In the genomic region with DNA sequence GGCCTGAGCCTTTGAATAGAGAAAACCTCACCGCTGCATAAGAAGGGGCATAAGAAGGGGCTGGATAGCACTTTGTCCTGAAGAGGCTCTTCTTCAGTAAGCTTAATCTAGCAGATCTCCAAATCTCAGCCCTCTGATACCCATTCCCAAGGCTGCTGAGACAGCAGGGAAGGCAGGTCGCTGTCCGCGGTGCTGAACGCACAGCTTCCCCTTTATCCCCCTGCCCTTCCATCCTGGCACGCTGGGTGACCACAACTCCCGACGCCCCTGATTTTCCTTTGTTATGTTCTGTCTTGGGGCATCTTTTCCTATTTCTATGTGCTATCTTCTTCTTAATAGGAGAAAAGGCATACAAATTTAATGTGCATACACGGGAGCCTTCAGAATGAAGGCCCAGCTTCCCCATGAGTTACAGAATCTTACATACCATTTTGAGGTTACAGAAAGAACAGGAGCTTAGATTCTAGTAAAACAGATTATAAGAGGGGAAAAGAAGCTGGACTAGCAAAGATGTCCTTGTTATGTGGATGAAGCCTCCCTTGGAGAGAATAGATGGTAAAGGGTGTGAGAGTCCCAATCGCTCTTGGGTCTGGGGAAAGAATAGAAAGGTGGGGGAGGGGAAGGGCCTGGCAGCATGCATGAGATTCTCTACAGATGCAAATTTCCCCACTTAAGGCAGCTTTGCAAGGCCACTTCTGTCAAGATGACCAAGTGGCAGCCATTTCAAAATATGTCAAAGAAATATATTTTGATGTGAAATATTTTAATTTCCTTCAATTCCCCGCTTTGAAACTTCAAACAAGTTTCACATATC, we compare ENCODE assay signal across 8 cellular contexts. TPM values are rescaled to one million over a fixed set of nuclear protein-coding genes. Genes with fewer than 3 reads are reported as not detected.
A peak's percentile ranks its signal among the peaks of the same experiment; 100 is the strongest.
DNase-seq lines count a peak whose midpoint lies in the region; ATAC-seq and TF ChIP-seq lines count a peak whose summit lies in the region.
"Had no signal": no experiment of that assay in that cellular context is flagged by ENCODE, and none has a peak within 500 bp of the region (broad histone marks: within the 10 kb centered on the region; RNA-seq: fewer than 3 reads in every experiment).

No MANE protein-coding gene starts in this region.

- no peak for TF ChIP-seq POLR2A in HCT116 (IDR thresholded peaks at IDR 0.05; ENCODE audit: borderline replicate concordance, extremely low read depth, insufficient read depth, insufficient read length)

- intact Hi-C loops in HCT116 (cut with micrococcal nuclease) (no loop called here), PC-3 (cut with micrococcal nuclease) (no loop called here), dorsolateral prefrontal cortex (cut with DNase I) (no loop called here)

- CTCF ChIA-PET in HCT116 (lab: Charles Lee) (interaction anchor here (2.2 to 2.6 kb wide), 2 partner anchors 15 to 17 kb away, joined by 7 to 8 read pairs; no protein-coding TSS in a partner anchor), PC-3 (lab: Charles Lee) (interaction anchor here (0.7 kb wide), 1 partner anchor 13 kb away, joined by 5 read pairs; no protein-coding TSS in a partner anchor)

- H3K4me1 ChIP-seq in HCT116 (ENCODE audit: control insufficient read depth in 1 of 2, insufficient read depth in 2 of 2, low read length in 2 of 2) (no peaks in the 10 kb centered on the region), PC-3 (ENCODE audit: insufficient read depth, low read length) (no peaks in the 10 kb centered on the region)
- H3K4me1 ChIP-seq: gastrocnemius medialis had no signal

- H3K79me2 ChIP-seq in HCT116 (ENCODE audit: insufficient read depth, low read length) (no peaks in the 10 kb centered on the region), PC-3 (ENCODE audit: low read length) (no peaks in the 10 kb centered on the region)

- H3K9me3 ChIP-seq in HCT116 (ENCODE audit: control insufficient read depth in 1 of 2, insufficient read depth in 1 of 2, low read depth in 1 of 2, low read length in 2 of 2) (no peaks in the 10 kb centered on the region), PC-3 (ENCODE audit: low read length) (no peaks in the 10 kb centered on the region)
- H3K9me3 ChIP-seq: gastrocnemius medialis had no signal

- no peak for TF ChIP-seq CTCF in HCT116 (IDR thresholded peaks at IDR 0.05 in 2 of 3, conservative IDR thresholded peaks at IDR 0.05 in 1 of 3; ENCODE audit: borderline replicate concordance in 1 of 3, insufficient read depth in 1 of 3, low read depth in 2 of 3, low read length in 2 of 3)
- no peak for TF ChIP-seq CTCF in PC-3 (conservative IDR thresholded peaks at IDR 0.05; ENCODE audit: low read depth, low read length)
- peak in 1 of 56 donors; percentile 11 for TF ChIP-seq CTCF in dorsolateral prefrontal cortex (IDR thresholded peaks at IDR 0.05 in 54 of 56, conservative IDR thresholded peaks at IDR 0.05 in 2 of 56; ENCODE audit: low read depth in 1 of 56, partially characterized antibody in 56 of 56)

- H3K36me3 ChIP-seq in HCT116 (ENCODE audit: control insufficient read depth in 1 of 2, insufficient read depth in 2 of 2, low read length in 2 of 2) (no peaks in the 10 kb centered on the region), PC-3 (ENCODE audit: low read depth, low read length) (no peaks in the 10 kb centered on the region)
- H3K36me3 ChIP-seq: gastrocnemius medialis had no signal

- H3K9me2 ChIP-seq in HCT116 (ENCODE audit: insufficient read depth): no peaks in the 10 kb centered on the region
- no peaks in the 10 kb centered on the region for H3K9me2 ChIP-seq in PC-3 (replicated peaks; ENCODE audit: low read length)

- peak; percentile 53; the same call in 1 of the 2 replicates for ATAC-seq in HCT116
- peak; percentile 65 for ATAC-seq in PC-3
- ATAC-seq in HG02798 (IDR thresholded peaks at IDR 0.05; ENCODE audit: poor library complexity, unreplicated experiment): no peak
- no peak for ATAC-seq in GM21825 (IDR thresholded peaks at IDR 0.05; ENCODE audit: unreplicated experiment)
- ATAC-seq in GM18907 (IDR thresholded peaks at IDR 0.05; ENCODE audit: unreplicated experiment): no peak
- ATAC-seq: gastrocnemius medialis had no signal

- H2AFZ ChIP-seq in HCT116 (ENCODE audit: low read depth, low read length, poor library complexity, severe bottlenecking): no peak overlapping the region
- H2AFZ ChIP-seq in PC-3 (ENCODE audit: low read length): no peak overlapping the region

- no TSS peak for BruUV-seq in HCT116 (replicated peaks; lab: Mats Ljungman, UMichigan)
- no TSS peak for BruUV-seq in PC-3 (replicated peaks; lab: Mats Ljungman, UMichigan)

- H3K4me2 ChIP-seq in HCT116 (ENCODE audit: low read length) (no peak overlapping the region), PC-3 (ENCODE audit: low read length) (no peak overlapping the region)

- no peaks in the 10 kb centered on the region for H3F3A ChIP-seq in PC-3 (ENCODE audit: low read length, unreplicated experiment)

- RAD21 ChIA-PET in HCT116 (lab: Charles Lee; ENCODE audit: low non-redundant PET in 1 of 2, low total read pairs in 2 of 2, uncharacterized antibody in 2 of 2, unreplicated experiment in 2 of 2): no interaction called here

- H4K20me1 ChIP-seq in HCT116 (ENCODE audit: insufficient read depth): no peaks in the 10 kb centered on the region
- H4K20me1 ChIP-seq in PC-3 (ENCODE audit: low read length): no peaks in the 10 kb centered on the region

- H3K9ac ChIP-seq in HCT116 (ENCODE audit: low read length) (no peak overlapping the region), PC-3 (ENCODE audit: low read length) (no peak overlapping the region)

- H3K4me3 ChIP-seq in HCT116 (replicated peaks in 1 of 2; ENCODE audit: low read depth in 1 of 2, low read length in 2 of 2) (no peak overlapping the region), PC-3 (ENCODE audit: low read length) (no peak overlapping the region), dorsolateral prefrontal cortex (no peak overlapping the region)
- H3K4me3 ChIP-seq: gastrocnemius medialis had no signal

- POLR2A ChIA-PET in HCT116 (lab: Charles Lee): interaction anchor here (0.6 kb wide), 1 partner anchor 10 kb away, joined by 3 read pairs; no protein-coding TSS in a partner anchor
- POLR2A ChIA-PET in PC-3 (lab: Charles Lee; ENCODE audit: unreplicated experiment): interaction anchor here (0.6 kb wide), 1 partner anchor 614 kb away, joined by 7 read pairs; no protein-coding TSS in a partner anchor

- H3K27me3 ChIP-seq in HCT116 (ENCODE audit: insufficient read depth, low read length) (peaks cover 25% of the 10 kb centered on the region), PC-3 (ENCODE audit: low read length) (peaks cover 25% of the 10 kb centered on the region), dorsolateral prefrontal cortex (peaks cover 0 to 14% (median 0%) of the 10 kb centered on the region in 45 donors)

- H3K27ac ChIP-seq in HCT116 (ENCODE audit: low read depth, low read length) (no peak overlapping the region), PC-3 (ENCODE audit: low read length) (no peak overlapping the region), dorsolateral prefrontal cortex (no peak overlapping the region)
- H3K27ac ChIP-seq: gastrocnemius medialis had no signal

- TF ChIP-seq RAD21 in HCT116 (IDR thresholded peaks at IDR 0.05; ENCODE audit: low read depth): no peak

- DNase-seq in HCT116 (ENCODE audit: low read depth, low spot score): no peak
- peak; percentile 64 for DNase-seq in PC-3
- peak in 6 of 10 donors; percentile 17 to 53 (median 40) for DNase-seq in dorsolateral prefrontal cortex
- DNase-seq in lung microvascular endothelial cell (ENCODE audit: low read depth in 2 of 2): peak; percentile 68 to 72

TF ChIP-seq in HCT116, 20 proteins besides CTCF, POLR2A, EP300 and RAD21 (continues in another document):
- no peak for TF ChIP-seq ZBTB33 (IDR thresholded peaks at IDR 0.05; ENCODE audit: extremely low read depth, insufficient replicate concordance, low read length)

RNA-seq across cellular contexts. Expression of gene SULT4A1, which starts 5.7 kb away (rescaled TPM):
- 8.4 TPM for total RNA-seq in HCT116 (2021; ENCODE audit: unreplicated experiment)
- 5.7 and 6.8 TPM in 2 replicates for polyA plus RNA-seq in HCT116 (2012)
- not detected in 2 replicates for total RNA-seq in PC-3 (2014; rRNA removed)
- 100 to 1,000 TPM in 109 of 120 experiments, 10 to 100 TPM in 11; 42.4 to 278 (median 186) TPM for total RNA-seq in dorsolateral prefrontal cortex
- 0.22 TPM in 1 of 2 replicates, not detected in the other for total RNA-seq in lung microvascular endothelial cell
- total RNA-seq: gastrocnemius medialis had no signal

RNA-seq across cellular contexts. Expression of gene PNPLA5, which starts 23.8 kb away (rescaled TPM):
- 2.9 TPM for total RNA-seq in HCT116 (2021; ENCODE audit: unreplicated experiment)
- polyA plus RNA-seq in HCT116 (2012): 0.81 and 0.92 TPM in 2 replicates
- not detected in 2 replicates for total RNA-seq in PC-3 (2014; rRNA removed)
- total RNA-seq in dorsolateral prefrontal cortex: 1 to 10 TPM in 118 of 120 experiments, under 1 TPM in 2; 0.49 to 7.8 (median 3.0) TPM
- total RNA-seq in lung microvascular endothelial cell: not detected in 2 replicates
- total RNA-seq: gastrocnemius medialis had no signal

RNA-seq across cellular contexts. Expression of gene PNPLA3, which starts 55.6 kb away (rescaled TPM):
- total RNA-seq in HCT116 (2021; ENCODE audit: unreplicated experiment) (7.3 TPM), PC-3 (2014; rRNA removed) (0.29 and 0.36 TPM in 2 replicates), dorsolateral prefrontal cortex (1 to 10 TPM in 119 of 120 experiments, under 1 TPM in 1; 0.88 to 7.9 (median 3.0) TPM), lung microvascular endothelial cell (0.60 and 1.1 TPM in 2 replicates)
- polyA plus RNA-seq in HCT116 (2012): 3.9 and 4.9 TPM in 2 replicates

RNA-seq across cellular contexts. Expression of gene EFCAB6, which starts 55.9 kb away (rescaled TPM):
- total RNA-seq in HCT116 (2021; ENCODE audit: unreplicated experiment) (0.52 TPM), PC-3 (2014; rRNA removed) (0.07 and 1.2 TPM in 2 replicates), dorsolateral prefrontal cortex (10 to 100 TPM in 111 of 120 experiments, 1 to 10 TPM in 9; 6.6 to 23.9 (median 13.5) TPM), lung microvascular endothelial cell (0.20 and 0.22 TPM in 2 replicates)
- 0.11 and 0.20 TPM in 2 replicates for polyA plus RNA-seq in HCT116 (2012)

Comparison
In these comparisons a context has a peak if more than half of its experiments do, and no peak if none do; other contexts are left out.
1. ATAC-seq: peak in HCT116 (single experiment) and PC-3 (single experiment); none in HG02798 (single experiment), GM21825 (single experiment) and GM18907 (single experiment).